In genomic region chr4:185730849-185731608, GRCh38 we compare ENCODE assay signal across 1 cellular context.
TF ChIP-seq lines count a peak whose summit lies in the region.

No MANE protein-coding gene starts in this region.

TF ChIP-seq in SK-N-SH treated with all-trans-retinoic acid at 6 μM for 48 hours, 23 proteins besides CTCF, POLR2A, EP300 and RAD21 (continued from another document):
- TF ChIP-seq POU6F1 (CRISPR knock-in tag; IDR thresholded peaks at IDR 0.05; ENCODE audit: borderline replicate concordance, low read depth) (no peak), PATZ1 (CRISPR knock-in tag; IDR thresholded peaks at IDR 0.05; ENCODE audit: borderline replicate concordance) (no peak), ZNF565 (CRISPR knock-in tag; conservative IDR thresholded peaks at IDR 0.05; ENCODE audit: low read depth) (no peak), TOX (CRISPR knock-in tag; IDR thresholded peaks at IDR 0.05; ENCODE audit: borderline replicate concordance) (no peak)
